ENCODE assay signal across 10 cellular contexts in the genomic region with DNA sequence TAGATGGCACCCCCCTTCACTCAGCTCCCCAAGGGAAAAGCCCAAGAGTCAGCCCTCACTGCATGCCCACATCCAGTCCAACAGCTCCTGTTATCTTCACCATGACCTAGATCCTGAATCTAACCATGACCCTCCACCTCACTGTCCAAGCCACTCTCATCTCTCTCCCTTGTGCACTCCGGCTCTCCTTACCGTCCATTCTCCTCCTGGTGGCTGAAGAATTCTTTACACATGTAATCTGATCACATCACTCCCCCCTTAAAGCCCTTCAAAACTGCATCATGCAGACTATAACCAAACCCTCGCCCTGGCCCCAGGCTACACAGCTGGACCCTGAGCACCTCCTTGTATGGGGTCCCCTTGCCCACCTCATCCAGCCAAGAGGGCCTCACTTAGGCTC. TPM values are rescaled to one million over a fixed set of nuclear protein-coding genes. Genes with fewer than 3 reads are reported as not detected.
DNase-seq lines count a peak whose midpoint lies in the region; ATAC-seq and TF ChIP-seq lines count a peak whose summit lies in the region.
"Had no signal": no experiment of that assay in that cellular context is flagged by ENCODE, and none has a peak within 500 bp of the region (broad histone marks: within the 10 kb centered on the region; RNA-seq: fewer than 3 reads in every experiment).

No MANE protein-coding gene starts in this region.

- CTCF ChIA-PET in activated naive CD4-positive, alpha-beta T cell treated with anti-CD3 and anti-CD28 coated beads, Interleukin-2, amount 10 ng/mL, durations not matched to agents 7 days and 5 days (lab: Charles Lee) = interaction anchor here (0.6 kb wide), 1 partner anchor 10 kb away, joined by 3 read pairs; no protein-coding TSS in a partner anchor
- CTCF ChIA-PET in CD4-positive, alpha-beta memory T cell (lab: Charles Lee; ENCODE audit: partially characterized antibody) = interaction anchor here (1.0 to 19.0 kb wide), 2 partner anchors 15 to 110 kb away, joined by 3 to 583 read pairs; a partner anchor contains a TSS

- POLR2A ChIA-PET in CD4-positive, alpha-beta memory T cell (lab: Charles Lee; ENCODE audit: partially characterized antibody) = no interaction called here

- no peaks in the 10 kb centered on the region for H3K4me1 ChIP-seq in CD4-positive, alpha-beta memory T cell (ENCODE audit: insufficient read depth, low read length)

- H3K27ac ChIP-seq in CD4-positive, alpha-beta memory T cell (ENCODE audit: low read depth, low read length) = no peak overlapping the region
- H3K27ac ChIP-seq: esophagus muscularis mucosa had no signal

- no peaks in the 10 kb centered on the region for H3K9me3 ChIP-seq in CD4-positive, alpha-beta memory T cell (ENCODE audit: control insufficient read depth in 1 of 2, low read length in 2 of 2)
- H3K9me3 ChIP-seq: esophagus muscularis mucosa had no signal

- ATAC-seq in GM19467 (IDR thresholded peaks at IDR 0.05; ENCODE audit: unreplicated experiment) = no peak
- ATAC-seq: stimulated activated naive CD8-positive, alpha-beta T cell treated with anti-CD3 and anti-CD28 coated beads, Interleukin-15, Interleukin-2, amounts not matched to agents 100 U/mL and 50 U/mL, for 24 hours had no signal

- peak; percentile 38 for TF ChIP-seq CTCF in neural crest cell (conservative IDR thresholded peaks at IDR 0.05)

- no peaks in the 10 kb centered on the region for H3K27me3 ChIP-seq in CD4-positive, alpha-beta memory T cell (ENCODE audit: insufficient read depth, low read length)
- H3K27me3 ChIP-seq: esophagus muscularis mucosa had no signal

- no peaks in the 10 kb centered on the region for H3K36me3 ChIP-seq in CD4-positive, alpha-beta memory T cell (ENCODE audit: insufficient read depth, low read length)
- H3K36me3 ChIP-seq: esophagus muscularis mucosa had no signal

- H3K4me1 Mint-ChIP-seq in neural crest cell = peaks cover 18% of the 10 kb centered on the region
- H3K4me1 Mint-ChIP-seq in activated naive CD4-positive, alpha-beta T cell treated with anti-CD3 and anti-CD28 coated beads, Interleukin-2, amount 10 ng/mL, durations not matched to agents 7 days and 5 days = no peaks in the 10 kb centered on the region
- no peaks in the 10 kb centered on the region for H3K4me1 Mint-ChIP-seq in CD4-positive, alpha-beta memory T cell

- peak overlapping the region; percentile 47 for H3K4me3 Mint-ChIP-seq in neural crest cell
- no peak overlapping the region for H3K4me3 Mint-ChIP-seq in activated naive CD4-positive, alpha-beta T cell treated with anti-CD3 and anti-CD28 coated beads, Interleukin-2, amount 10 ng/mL, durations not matched to agents 7 days and 5 days
- H3K4me3 Mint-ChIP-seq in CD4-positive, alpha-beta memory T cell = no peak overlapping the region

- H3K27me3 Mint-ChIP-seq in neural crest cell (ENCODE audit: low read depth) = no peaks in the 10 kb centered on the region
- peaks cover 6% of the 10 kb centered on the region for H3K27me3 Mint-ChIP-seq in activated naive CD4-positive, alpha-beta T cell treated with anti-CD3 and anti-CD28 coated beads, Interleukin-2, amount 10 ng/mL, durations not matched to agents 7 days and 5 days
- no peaks in the 10 kb centered on the region for H3K27me3 Mint-ChIP-seq in CD4-positive, alpha-beta memory T cell

- no peaks in the 10 kb centered on the region for H3K9me3 Mint-ChIP-seq in neural crest cell
- no peaks in the 10 kb centered on the region for H3K9me3 Mint-ChIP-seq in activated naive CD4-positive, alpha-beta T cell treated with anti-CD3 and anti-CD28 coated beads, Interleukin-2, amount 10 ng/mL, durations not matched to agents 7 days and 5 days
- H3K9me3 Mint-ChIP-seq in CD4-positive, alpha-beta memory T cell = no peaks in the 10 kb centered on the region

- intact Hi-C loops in CD4-positive, alpha-beta memory T cell (cut with micrococcal nuclease) = no loop called here

- DNase-seq in DMS79 treated with DMSO at 0.1 percent for 48 hours (lab: John Stamatoyannopoulos, UW) = peak; percentile 24
- DNase-seq in NCI-H2107 treated with DMSO at 0.1 percent for 48 hours (lab: John Stamatoyannopoulos, UW; ENCODE audit: unreplicated experiment) = peak; percentile 80
- DNase-seq in dedifferentiated amniotic fluid mesenchymal stem cell (ENCODE audit: extremely low spot score) = peak; percentile 36
- no peak for DNase-seq in neural crest cell (ENCODE audit: low read depth, low spot score)
- DNase-seq in activated naive CD4-positive, alpha-beta T cell treated with anti-CD3 and anti-CD28 coated beads, Interleukin-2, amount 10 ng/mL, durations not matched to agents 7 days and 5 days = no peak
- no peak for DNase-seq in CD4-positive, alpha-beta memory T cell
- no peak for DNase-seq in NAMALWA (ENCODE audit: low spot score)
- DNase-seq: stimulated activated naive CD8-positive, alpha-beta T cell treated with anti-CD3 and anti-CD28 coated beads, Interleukin-15, Interleukin-2, amounts not matched to agents 100 U/mL and 50 U/mL, for 24 hours had no signal

- peaks cover 12% of the 10 kb centered on the region for H3K36me3 Mint-ChIP-seq in neural crest cell (ENCODE audit: low read depth)
- H3K36me3 Mint-ChIP-seq in activated naive CD4-positive, alpha-beta T cell treated with anti-CD3 and anti-CD28 coated beads, Interleukin-2, amount 10 ng/mL, durations not matched to agents 7 days and 5 days = peaks cover 4% of the 10 kb centered on the region
- H3K36me3 Mint-ChIP-seq in CD4-positive, alpha-beta memory T cell = no peaks in the 10 kb centered on the region

- no peak overlapping the region for H3K4me3 ChIP-seq in CD4-positive, alpha-beta memory T cell (ENCODE audit: low read length in 2 of 2)
- H3K4me3 ChIP-seq: esophagus muscularis mucosa had no signal

- H3K27ac Mint-ChIP-seq in neural crest cell (ENCODE audit: unreplicated experiment) = no peak overlapping the region
- no peak overlapping the region for H3K27ac Mint-ChIP-seq in activated naive CD4-positive, alpha-beta T cell treated with anti-CD3 and anti-CD28 coated beads, Interleukin-2, amount 10 ng/mL, durations not matched to agents 7 days and 5 days
- no peak overlapping the region for H3K27ac Mint-ChIP-seq in CD4-positive, alpha-beta memory T cell

RNA-seq across cellular contexts. Expression of a gene that starts 14.0 kb away (rescaled TPM):
- total RNA-seq in neural crest cell = 12.7 and 13.3 TPM in 2 replicates
- 1 to 10 TPM; 2.1 to 2.6 TPM for total RNA-seq in CD4-positive, alpha-beta memory T cell
- under 1 TPM in 1 of 2 donors, not detected in 1; 0.29 TPM for polyA plus RNA-seq in CD4-positive, alpha-beta memory T cell

RNA-seq across cellular contexts. Expression of a gene that starts 16.7 kb away (rescaled TPM):
- 934 and 986 TPM in 2 replicates for total RNA-seq in neural crest cell
- total RNA-seq in CD4-positive, alpha-beta memory T cell = 10 to 100 TPM; 34.5 to 37.1 TPM
- polyA plus RNA-seq in CD4-positive, alpha-beta memory T cell = 10 to 100 TPM; 53.7 to 85.2 TPM

RNA-seq across cellular contexts. Expression of a gene that starts 30.2 kb away (rescaled TPM):
- 13.6 and 15.2 TPM in 2 replicates for total RNA-seq in neural crest cell
- not detected for total RNA-seq in CD4-positive, alpha-beta memory T cell
- not detected for polyA plus RNA-seq in CD4-positive, alpha-beta memory T cell
- total RNA-seq: esophagus muscularis mucosa had no signal

Comparison
In these comparisons a context has a peak if more than half of its experiments do, and no peak if none do; other contexts are left out.
1. DNase-seq: peak in DMS79 treated with DMSO at 0.1 percent for 48 hours (single experiment), NCI-H2107 treated with DMSO at 0.1 percent for 48 hours (single experiment) and dedifferentiated amniotic fluid mesenchymal stem cell (single experiment); none in neural crest cell (single experiment), activated naive CD4-positive, alpha-beta T cell treated with anti-CD3 and anti-CD28 coated beads, Interleukin-2, amount 10 ng/mL, durations not matched to agents 7 days and 5 days (single experiment), CD4-positive, alpha-beta memory T cell (0 of 5) and NAMALWA (single experiment).
2. RNA of a gene that starts 16.7 kb away (total RNA-seq): 934 to 986 TPM in neural crest cell; 34.5 to 37.1 TPM in CD4-positive, alpha-beta memory T cell; every median in the first group is over 10 times any median in the second.
3. RNA of a gene that starts 30.2 kb away (total RNA-seq): 13.6 to 15.2 TPM in neural crest cell; not detected in CD4-positive, alpha-beta memory T cell; every median in the first group is over 10 times any median in the second.